ENCODE assay signal across 1 cellular context in the genomic region with DNA sequence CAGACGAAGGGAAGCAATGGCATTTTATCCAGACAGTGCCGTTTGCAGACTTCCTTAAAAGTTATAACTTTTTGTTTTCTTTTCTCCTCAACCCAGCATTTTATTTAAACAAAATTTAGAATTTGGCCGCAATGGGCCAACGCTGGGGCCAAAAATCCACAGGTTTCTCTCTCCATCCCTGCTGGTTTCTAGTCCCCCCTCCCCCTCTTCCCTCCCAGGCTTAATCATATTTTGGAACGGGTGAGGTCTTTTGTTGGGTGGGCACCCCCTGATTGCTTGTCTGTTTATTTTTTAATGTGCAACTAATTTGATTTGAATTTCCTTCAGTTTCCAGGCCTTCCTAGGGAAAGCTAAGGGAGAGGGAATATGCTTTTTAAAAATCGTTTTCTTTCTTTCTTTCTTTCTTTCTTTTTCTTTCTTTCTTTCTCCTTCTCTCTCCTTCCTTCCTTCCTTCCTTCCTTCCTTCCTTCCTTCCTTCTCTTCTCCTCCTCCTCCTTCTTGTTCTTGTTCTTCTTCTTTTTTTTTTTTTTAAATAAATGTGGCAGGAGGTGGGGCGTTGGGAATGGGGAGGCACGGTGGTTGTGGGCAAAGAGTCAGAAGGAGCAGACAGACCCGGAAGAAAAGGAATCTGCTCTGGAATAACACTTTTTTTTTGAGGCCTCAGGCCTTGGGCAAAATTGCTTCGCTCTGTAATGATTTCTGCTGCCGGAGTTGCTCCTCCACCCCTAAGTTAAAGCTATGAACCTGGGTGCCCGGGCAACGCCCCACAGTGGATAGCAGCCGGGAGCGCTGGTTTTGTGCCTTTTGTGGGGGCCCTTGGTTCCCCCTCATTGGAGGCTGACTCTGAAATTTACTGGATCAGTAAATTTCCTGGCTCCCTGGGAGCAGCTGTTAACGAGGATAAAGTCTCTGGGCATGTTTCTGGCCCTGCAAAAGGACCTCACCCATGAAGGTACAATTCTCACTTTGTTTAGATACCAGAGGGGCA.
TF ChIP-seq lines count a peak whose summit lies in the region.

No MANE protein-coding gene starts in this region.

TF ChIP-seq in HCT116, 20 proteins besides CTCF, POLR2A, EP300 and RAD21 (continued from another document):
- TF ChIP-seq, protein P1, sequence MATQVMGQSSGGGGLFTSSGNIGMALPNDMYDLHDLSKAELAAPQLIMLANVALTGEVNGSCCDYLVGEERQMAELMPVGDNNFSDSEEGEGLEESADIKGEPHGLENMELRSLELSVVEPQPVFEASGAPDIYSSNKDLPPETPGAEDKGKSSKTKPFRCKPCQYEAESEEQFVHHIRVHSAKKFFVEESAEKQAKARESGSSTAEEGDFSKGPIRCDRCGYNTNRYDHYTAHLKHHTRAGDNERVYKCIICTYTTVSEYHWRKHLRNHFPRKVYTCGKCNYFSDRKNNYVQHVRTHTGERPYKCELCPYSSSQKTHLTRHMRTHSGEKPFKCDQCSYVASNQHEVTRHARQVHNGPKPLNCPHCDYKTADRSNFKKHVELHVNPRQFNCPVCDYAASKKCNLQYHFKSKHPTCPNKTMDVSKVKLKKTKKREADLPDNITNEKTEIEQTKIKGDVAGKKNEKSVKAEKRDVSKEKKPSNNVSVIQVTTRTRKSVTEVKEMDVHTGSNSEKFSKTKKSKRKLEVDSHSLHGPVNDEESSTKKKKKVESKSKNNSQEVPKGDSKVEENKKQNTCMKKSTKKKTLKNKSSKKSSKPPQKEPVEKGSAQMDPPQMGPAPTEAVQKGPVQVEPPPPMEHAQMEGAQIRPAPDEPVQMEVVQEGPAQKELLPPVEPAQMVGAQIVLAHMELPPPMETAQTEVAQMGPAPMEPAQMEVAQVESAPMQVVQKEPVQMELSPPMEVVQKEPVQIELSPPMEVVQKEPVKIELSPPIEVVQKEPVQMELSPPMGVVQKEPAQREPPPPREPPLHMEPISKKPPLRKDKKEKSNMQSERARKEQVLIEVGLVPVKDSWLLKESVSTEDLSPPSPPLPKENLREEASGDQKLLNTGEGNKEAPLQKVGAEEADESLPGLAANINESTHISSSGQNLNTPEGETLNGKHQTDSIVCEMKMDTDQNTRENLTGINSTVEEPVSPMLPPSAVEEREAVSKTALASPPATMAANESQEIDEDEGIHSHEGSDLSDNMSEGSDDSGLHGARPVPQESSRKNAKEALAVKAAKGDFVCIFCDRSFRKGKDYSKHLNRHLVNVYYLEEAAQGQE (IDR thresholded peaks at IDR 0.05; ENCODE audit: low read depth), result no peak
- TF ChIP-seq EGR1 (IDR thresholded peaks at IDR 0.05; ENCODE audit: low read depth) (no peak), JUND (IDR thresholded peaks at IDR 0.05) (no peak), ELF1 (IDR thresholded peaks at IDR 0.05; ENCODE audit: borderline replicate concordance, low read depth) (no peak), SIN3A (IDR thresholded peaks at IDR 0.05; ENCODE audit: low read depth) (no peak), TCF7L2 (IDR thresholded peaks at IDR 0.05; ENCODE audit: borderline replicate concordance, extremely low read depth, insufficient read depth, insufficient read length) (no peak), SP1 (IDR thresholded peaks at IDR 0.05; ENCODE audit: low read depth) (no peak), FOSL1 (IDR thresholded peaks at IDR 0.05; ENCODE audit: low read depth) (no peak), EZH2phosphoT487 (IDR thresholded peaks at IDR 0.05; ENCODE audit: borderline replicate concordance) (no peak), SRF (IDR thresholded peaks at IDR 0.05; ENCODE audit: low read depth) (no peak), ZNF274 (IDR thresholded peaks at IDR 0.05; ENCODE audit: low read depth, low read length) (no peak), YY1 (IDR thresholded peaks at IDR 0.05; ENCODE audit: extremely low read depth, insufficient replicate concordance, low read depth, low read length) (no peak)
- TF ChIP-seq, protein P2, sequence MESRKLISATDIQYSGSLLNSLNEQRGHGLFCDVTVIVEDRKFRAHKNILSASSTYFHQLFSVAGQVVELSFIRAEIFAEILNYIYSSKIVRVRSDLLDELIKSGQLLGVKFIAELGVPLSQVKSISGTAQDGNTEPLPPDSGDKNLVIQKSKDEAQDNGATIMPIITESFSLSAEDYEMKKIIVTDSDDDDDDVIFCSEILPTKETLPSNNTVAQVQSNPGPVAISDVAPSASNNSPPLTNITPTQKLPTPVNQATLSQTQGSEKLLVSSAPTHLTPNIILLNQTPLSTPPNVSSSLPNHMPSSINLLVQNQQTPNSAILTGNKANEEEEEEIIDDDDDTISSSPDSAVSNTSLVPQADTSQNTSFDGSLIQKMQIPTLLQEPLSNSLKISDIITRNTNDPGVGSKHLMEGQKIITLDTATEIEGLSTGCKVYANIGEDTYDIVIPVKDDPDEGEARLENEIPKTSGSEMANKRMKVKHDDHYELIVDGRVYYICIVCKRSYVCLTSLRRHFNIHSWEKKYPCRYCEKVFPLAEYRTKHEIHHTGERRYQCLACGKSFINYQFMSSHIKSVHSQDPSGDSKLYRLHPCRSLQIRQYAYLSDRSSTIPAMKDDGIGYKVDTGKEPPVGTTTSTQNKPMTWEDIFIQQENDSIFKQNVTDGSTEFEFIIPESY (IDR thresholded peaks at IDR 0.05; ENCODE audit: extremely low read depth, insufficient replicate concordance, low read length), result no peak
